7 cellular contexts compared by ENCODE assay signal in the genomic region with DNA sequence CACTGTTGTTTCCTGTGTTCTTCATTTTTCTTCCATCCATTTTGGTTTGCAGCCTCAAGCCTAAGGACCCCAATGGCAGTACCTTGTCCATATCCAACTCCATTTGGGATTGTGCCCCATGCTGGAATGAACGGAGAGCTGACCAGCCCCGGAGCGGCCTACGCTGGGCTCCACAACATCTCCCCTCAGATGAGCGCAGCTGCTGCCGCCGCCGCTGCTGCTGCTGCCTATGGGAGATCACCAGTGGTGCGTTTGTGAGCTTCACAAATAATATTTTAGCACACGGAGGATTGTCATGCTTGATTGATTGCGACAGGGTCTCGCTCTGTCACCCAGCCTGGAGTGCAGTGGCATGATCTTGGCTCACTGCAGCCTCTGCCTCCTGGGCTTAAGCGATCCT.
"Had no signal": no experiment of that assay in that cellular context is flagged by ENCODE, and none has a peak within 500 bp of the region (broad histone marks: within the 10 kb centered on the region; RNA-seq: fewer than 3 reads in every experiment).

No MANE protein-coding gene starts in this region.

- H3K27ac ChIP-seq: GM23248 had no signal

- DNase-seq: GM23248, GOT3, H7, H9, HCEC 1CT had no signal

- H3K9me3 ChIP-seq: HAP-1 had no signal

- H3K4me1 ChIP-seq: HAP-1 had no signal

- ATAC-seq: HCT116 had no signal

- H3K4me3 ChIP-seq: GM23248, HAP-1 had no signal

- H2AFZ ChIP-seq: GM23248 had no signal

- H3K36me3 ChIP-seq: HAP-1 had no signal

- H3K4me3 Mint-ChIP-seq: H9 had no signal

- H3K9me3 Mint-ChIP-seq: H9 had no signal
